In the genomic region with DNA sequence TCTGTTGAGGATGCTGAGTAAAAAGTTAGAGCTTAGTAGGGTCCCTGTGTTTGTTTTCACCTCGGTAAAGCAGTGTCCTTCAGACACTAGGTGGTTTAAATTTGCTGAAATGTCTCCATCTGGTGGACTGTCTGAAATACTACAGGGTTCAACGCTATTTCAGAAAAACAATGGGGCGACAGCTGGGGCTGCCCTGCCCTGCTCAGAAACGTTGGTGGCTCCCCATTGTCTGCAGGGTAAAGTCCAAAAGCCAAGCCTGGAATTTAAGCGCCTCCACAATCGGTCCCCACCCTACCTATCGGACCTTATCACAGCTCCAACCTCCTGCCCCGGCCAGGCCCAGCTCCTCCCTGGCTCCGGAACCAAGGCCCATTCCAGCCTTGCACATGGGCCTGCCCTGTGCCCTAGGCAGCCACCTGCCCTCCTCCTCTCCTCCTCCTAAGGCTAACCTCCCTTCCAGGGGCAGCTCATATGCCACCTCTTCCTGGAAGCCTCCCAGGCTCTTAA, we compare ENCODE assay signal across 8 cellular contexts. TPM values are rescaled to one million over a fixed set of nuclear protein-coding genes. Genes with fewer than 3 reads are reported as not detected.
DNase-seq lines count a peak whose midpoint lies in the region; ATAC-seq, FAIRE-seq and TF ChIP-seq lines count a peak whose summit lies in the region.

No MANE protein-coding gene starts in this region.

- H3K27ac ChIP-seq in C4-2B: no peak overlapping the region; the same call in 1 of the 2 replicates
- no peak overlapping the region for H3K27ac ChIP-seq in pancreas

- H3K9me3 ChIP-seq in pancreas: no peaks in the 10 kb centered on the region

- peaks cover 0 to 9% (median 5%) of the 10 kb centered on the region in 3 donors for H3K4me1 ChIP-seq in pancreas

- no peak overlapping the region for H3K4me3 ChIP-seq in pancreas

- intact Hi-C loops in pancreas (cut with DNase I): loop anchor here in 2 of 3 donors (5.0 to 10.0 kb wide), 2 partner anchors 345 to 348 kb away; no protein-coding TSS in a partner anchor

- H3K27me3 ChIP-seq in pancreas: no peaks in the 10 kb centered on the region

- H3K36me3 ChIP-seq in pancreas: no peaks in the 10 kb centered on the region

- 15% methylated on average over 9 of the region's 9 CpGs for WGBS in pancreas, 2 donors

- FAIRE-seq in pancreas (lab: Jason Lieb, UNC): no peak

- peak in 3 of 4 donors; percentile 41 to 50 (median 42) for ATAC-seq in pancreas

- TF ChIP-seq CTCF in C4-2B (conservative IDR thresholded peaks at IDR 0.05) (peak; percentile 74), pancreas (IDR thresholded peaks at IDR 0.05) (peak; percentile 55 to 74 (median 61))

- DNase-seq in GM19238 (ENCODE audit: insufficient read length, low spot score): peak; percentile 45
- peak; percentile 29 for DNase-seq in NCI-H345 (lab: John Stamatoyannopoulos, UW)
- peak; percentile 9 for DNase-seq in activated effector memory CD4-positive, alpha-beta T cell treated with Interleukin-2 at 50 U/mL for 16 hours
- DNase-seq in glomerular visceral epithelial cell (ENCODE audit: extremely low spot score): peak; percentile 48
- DNase-seq in pancreas: peak in 2 of 6 donors; percentile 18 to 57
- no peak for DNase-seq in middle frontal gyrus (ENCODE audit: extremely low spot score, low spot score)
- DNase-seq in stimulated activated CD4-positive, alpha-beta T cell treated with anti-CD3 and anti-CD28 coated beads, Interleukin-12 subunit alpha, Interleukin-12 subunit beta, amount 100 ng/mL, for 4 hours: no peak

RNA-seq across cellular contexts. Expression of a gene that starts 4.3 kb away (rescaled TPM):
- total RNA-seq in pancreas: 10 to 100 TPM in 2 of 6 donors, 1 to 10 TPM in 4; 8.7 to 12.8 (median 9.1) TPM
- polyA plus RNA-seq in pancreas: 10 to 100 TPM; 15.3 to 17.0 TPM

Comparison
In these comparisons a context has a peak if more than half of its experiments do, and no peak if none do; other contexts are left out.
1. DNase-seq: peak in GM19238 (single experiment), NCI-H345 (single experiment), activated effector memory CD4-positive, alpha-beta T cell treated with Interleukin-2 at 50 U/mL for 16 hours (single experiment) and glomerular visceral epithelial cell (single experiment); none in middle frontal gyrus (single experiment) and stimulated activated CD4-positive, alpha-beta T cell treated with anti-CD3 and anti-CD28 coated beads, Interleukin-12 subunit alpha, Interleukin-12 subunit beta, amount 100 ng/mL, for 4 hours (single experiment).